ENCODE assay signal across 27 cellular contexts in the genomic region with DNA sequence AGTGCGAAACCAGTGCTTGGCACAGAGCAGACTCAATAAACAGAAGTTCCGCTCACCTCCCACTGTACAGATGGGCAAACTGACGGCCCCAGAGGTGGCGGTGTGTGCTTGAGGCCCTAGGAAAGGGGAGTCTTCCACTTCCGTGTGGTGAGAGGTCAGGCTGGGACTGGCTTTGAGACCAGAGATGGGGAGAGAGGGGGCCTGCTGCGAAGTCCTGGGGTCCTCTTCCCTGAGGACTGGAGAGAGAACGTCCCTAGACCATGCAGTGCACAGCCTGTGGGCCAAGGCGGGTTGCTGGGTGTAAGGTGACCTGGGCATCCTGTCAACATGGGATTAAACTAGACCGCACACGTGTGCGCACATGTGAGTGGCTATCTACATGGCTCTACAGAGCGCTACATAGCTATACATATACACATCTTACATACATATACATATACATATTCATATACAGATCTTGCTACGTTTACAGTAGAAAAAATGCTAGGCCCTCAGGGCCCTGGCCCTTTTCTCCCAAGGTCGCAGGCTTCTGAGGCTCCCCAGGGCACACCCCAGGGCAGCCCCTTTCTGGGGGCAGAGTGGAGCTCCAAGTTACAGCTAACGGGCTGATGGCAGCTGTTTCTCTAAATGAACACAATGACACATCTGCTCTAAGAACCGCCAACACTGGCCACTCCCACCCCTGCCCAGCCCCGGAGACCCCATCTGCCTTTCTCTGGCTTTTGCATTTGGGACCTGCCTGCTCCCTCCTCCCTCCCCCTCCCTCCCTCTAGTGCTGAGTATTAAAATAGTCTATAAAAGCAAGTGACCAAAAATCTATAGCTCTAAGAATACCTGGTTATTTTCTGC. TPM values are rescaled to one million over a fixed set of nuclear protein-coding genes. Genes with fewer than 3 reads are reported as not detected.
DNase-seq lines count a peak whose midpoint lies in the region; ATAC-seq and TF ChIP-seq lines count a peak whose summit lies in the region.
"Had no signal": no experiment of that assay in that cellular context is flagged by ENCODE, and none has a peak within 500 bp of the region (broad histone marks: within the 10 kb centered on the region; RNA-seq: fewer than 3 reads in every experiment).

No MANE protein-coding gene starts in this region.

- H4K20me1 ChIP-seq in BLaER1 = no peaks in the 10 kb centered on the region

- H3K4me3 Mint-ChIP-seq in neural crest cell (no peak overlapping the region), nephron progenitor cell (no peak overlapping the region)
- H3K4me3 Mint-ChIP-seq: activated B cell treated with CpG ODN at 0.5 μM for 24 hours; activated CD4-positive, alpha-beta memory T cell treated with anti-CD3 and anti-CD28 coated beads for 36 hours; CD8-positive, alpha-beta T cell; naive thymus-derived CD4-positive, alpha-beta T cell had no signal

- H3K27me3 Mint-ChIP-seq in neural crest cell (ENCODE audit: low read depth) (peaks cover 2% of the 10 kb centered on the region), nephron progenitor cell (ENCODE audit: low read depth, poor library complexity) (peaks cover 26% of the 10 kb centered on the region)
- H3K27me3 Mint-ChIP-seq: activated B cell treated with CpG ODN at 0.5 μM for 24 hours had no signal

- no peaks in the 10 kb centered on the region for H3K27me3 ChIP-seq in BLaER1
- H3K27me3 ChIP-seq: MG63, pancreas, uterus had no signal

- H3K4me1 ChIP-seq in BLaER1 = peaks cover 97% of the 10 kb centered on the region
- H3K4me1 ChIP-seq: pancreas, uterus had no signal

- peak overlapping the region; percentile 50 for H3K27ac Mint-ChIP-seq in neural crest cell (ENCODE audit: unreplicated experiment)
- no peak overlapping the region for H3K27ac Mint-ChIP-seq in nephron progenitor cell
- H3K27ac Mint-ChIP-seq: activated CD4-positive, alpha-beta memory T cell treated with anti-CD3 and anti-CD28 coated beads for 36 hours; CD8-positive, alpha-beta T cell; naive thymus-derived CD4-positive, alpha-beta T cell had no signal

- ATAC-seq in GM21576 (IDR thresholded peaks at IDR 0.05; ENCODE audit: unreplicated experiment) = no peak
- ATAC-seq: CD8-positive, alpha-beta T cell; HCT116; left cardiac atrium; naive thymus-derived CD4-positive, alpha-beta T cell; pancreas had no signal

- H3K4me3 ChIP-seq in BLaER1 = no peak overlapping the region
- H3K4me3 ChIP-seq: MG63, pancreas, uterus had no signal

- TF ChIP-seq CTCF in neural crest cell (conservative IDR thresholded peaks at IDR 0.05) (no peak), nephron progenitor cell (IDR thresholded peaks at IDR 0.05) (no peak)

- H3K36me3 Mint-ChIP-seq in neural crest cell (ENCODE audit: low read depth) (no peaks in the 10 kb centered on the region), nephron progenitor cell (ENCODE audit: low read depth) (no peaks in the 10 kb centered on the region)
- H3K36me3 Mint-ChIP-seq: activated CD4-positive, alpha-beta memory T cell treated with anti-CD3 and anti-CD28 coated beads for 36 hours; CD8-positive, alpha-beta T cell; naive thymus-derived CD4-positive, alpha-beta T cell had no signal

- H3K4me1 Mint-ChIP-seq in neural crest cell (peaks cover 11% of the 10 kb centered on the region), nephron progenitor cell (peaks cover 12% of the 10 kb centered on the region)

- peak; percentile 80 for DNase-seq in DMS 273 (lab: John Stamatoyannopoulos, UW; ENCODE audit: unreplicated experiment)
- peak; percentile 89 for DNase-seq in NCI-H82 (lab: John Stamatoyannopoulos, UW)
- no peak for DNase-seq in neural crest cell (ENCODE audit: low read depth, low spot score)
- DNase-seq in nephron progenitor cell = no peak
- DNase-seq in activated CD8-positive, alpha-beta memory T cell treated with anti-CD3 and anti-CD28 coated beads, Interleukin-2, amount 50 U/mL, for 4 hours = no peak
- DNase-seq: activated B cell treated with CpG ODN at 0.5 μM for 24 hours; activated CD4-positive, alpha-beta memory T cell treated with anti-CD3 and anti-CD28 coated beads for 36 hours; activated naive CD4-positive, alpha-beta T cell; amniotic stem cell; caudate nucleus; CD8-positive, alpha-beta T cell; dermis blood vessel endothelial cell; left cardiac atrium; mesendoderm; MG63; naive thymus-derived CD4-positive, alpha-beta T cell; NCI-H187; NCI-H510A treated with DMSO at 0.1 percent for 48 hours; Right ventricle myocardium superior; T1000; uterus had no signal

- no peaks in the 10 kb centered on the region for H3K9me3 ChIP-seq in BLaER1
- H3K9me3 ChIP-seq: MG63, pancreas, uterus had no signal

- H3K36me3 ChIP-seq in BLaER1 = no peaks in the 10 kb centered on the region
- H3K36me3 ChIP-seq: MG63, pancreas, uterus had no signal

- H3K9ac ChIP-seq in BLaER1 = no peak overlapping the region

- H3K9me3 Mint-ChIP-seq in neural crest cell (no peaks in the 10 kb centered on the region), nephron progenitor cell (no peaks in the 10 kb centered on the region)
- H3K9me3 Mint-ChIP-seq: activated B cell treated with CpG ODN at 0.5 μM for 24 hours; activated CD4-positive, alpha-beta memory T cell treated with anti-CD3 and anti-CD28 coated beads for 36 hours; CD8-positive, alpha-beta T cell; naive thymus-derived CD4-positive, alpha-beta T cell had no signal

- peak overlapping the region; percentile 94 for H3K4me2 ChIP-seq in BLaER1

- H3K27ac ChIP-seq in BLaER1 = peak overlapping the region; percentile 85; the same call in 1 of the 2 replicates
- H3K27ac ChIP-seq: pancreas, uterus had no signal

RNA-seq across cellular contexts. Expression of gene HCN4, which starts 47.0 kb away (rescaled TPM):
- total RNA-seq in neural crest cell = 4.0 and 4.1 TPM in 2 replicates
- total RNA-seq: activated B cell treated with CpG ODN at 0.5 μM for 24 hours; activated CD4-positive, alpha-beta memory T cell treated with anti-CD3 and anti-CD28 coated beads for 36 hours; CD8-positive, alpha-beta T cell; dermis blood vessel endothelial cell; endothelial cell of umbilical vein; OCI-LY7 had no signal

Comparison
In these comparisons a context has a peak if more than half of its experiments do, and no peak if none do; other contexts are left out.
1. DNase-seq: peak in DMS 273 (single experiment) and NCI-H82 (single experiment); none in neural crest cell (single experiment), nephron progenitor cell (single experiment) and activated CD8-positive, alpha-beta memory T cell treated with anti-CD3 and anti-CD28 coated beads, Interleukin-2, amount 50 U/mL, for 4 hours (single experiment).